Comparison of ENCODE assay signal across 8 cellular contexts in the genomic region with DNA sequence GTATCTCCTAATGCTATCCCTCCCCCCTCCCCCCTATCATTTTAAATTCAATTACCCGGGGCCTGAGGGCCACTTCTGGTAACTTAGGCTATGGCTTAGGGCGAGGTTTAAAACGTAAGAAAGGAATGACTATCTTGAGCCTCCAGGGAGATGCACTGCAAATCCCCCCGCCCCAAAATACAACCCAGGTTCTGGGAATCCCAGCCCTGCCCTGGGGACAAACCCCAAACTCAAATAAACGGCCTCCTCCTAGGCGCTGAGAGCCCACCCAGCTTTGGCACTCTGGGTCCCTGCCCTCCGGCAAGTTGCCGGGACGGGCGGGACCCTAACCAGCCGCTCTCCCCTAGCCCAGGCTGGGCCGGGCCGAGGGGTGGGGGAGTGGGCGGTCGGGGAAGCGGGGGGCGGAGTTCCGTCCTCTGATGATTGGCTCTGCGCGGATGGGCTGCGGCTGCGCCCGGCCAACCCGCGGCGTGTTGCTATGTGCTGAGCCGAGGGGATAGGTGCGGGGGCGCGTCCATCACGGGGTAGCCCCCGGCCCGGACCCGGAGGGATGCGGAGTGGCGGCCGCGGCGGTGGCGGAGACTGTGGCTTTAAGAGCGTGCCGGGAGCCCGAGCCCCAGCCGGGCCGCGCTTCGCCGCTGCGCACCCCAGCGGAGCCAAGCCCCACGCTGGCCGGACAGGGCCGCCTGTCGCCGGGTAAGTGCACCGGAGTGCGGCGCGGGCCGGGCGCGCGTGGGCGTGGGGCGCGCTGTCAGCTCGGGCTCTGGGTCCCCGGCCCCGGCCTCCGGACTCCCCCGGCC. TPM values are rescaled to one million over a fixed set of nuclear protein-coding genes. Genes with fewer than 3 reads are reported as not detected.
DNase-seq lines count a peak whose midpoint lies in the region; TF ChIP-seq lines count a peak whose summit lies in the region.

A gene with protein sequence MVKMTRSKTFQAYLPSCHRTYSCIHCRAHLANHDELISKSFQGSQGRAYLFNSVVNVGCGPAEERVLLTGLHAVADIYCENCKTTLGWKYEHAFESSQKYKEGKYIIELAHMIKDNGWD (plus strand): TSS at position 527 of the 800 bp plus-strand sequence. CDS start 21,755 bp downstream, outside the sequence.

- CTCF ChIA-PET in HEK293 (lab: Yijun Ruan, JAX) = interaction anchor here (2.7 kb wide), 1 partner anchor 108 kb away, joined by 10 read pairs; no protein-coding TSS in a partner anchor

- TF ChIP-seq CTCF in HEK293 (tag by site-specific recombination; IDR thresholded peaks at IDR 0.05) (no peak), neural progenitor cell (IDR thresholded peaks at IDR 0.05) (no peak), stomach (IDR thresholded peaks at IDR 0.05) (no peak)

- H3K36me3 ChIP-seq in HEK293 (ENCODE audit: control insufficient read depth in 2 of 2, insufficient read depth in 1 of 2, low read length in 2 of 2) (no peaks in the 10 kb centered on the region), SJSA1 (peaks cover 8% of the 10 kb centered on the region), neural progenitor cell (no peaks in the 10 kb centered on the region), stomach (no peaks in the 10 kb centered on the region)

- H3K27ac Mint-ChIP-seq in neural progenitor cell = peak within 1 kb of the TSS; percentile 75

- peak within 1 kb of the TSS; percentile 21 for H2AFZ ChIP-seq in neural progenitor cell (replicated peaks)

- POLR2A ChIA-PET in HEK293 (lab: Yijun Ruan, JAX) = interaction anchor here (0.6 kb wide), 1 partner anchor 78 kb away, joined by 3 read pairs; no protein-coding TSS in a partner anchor

- peaks cover 44% of the 10 kb centered on the region for H3K79me2 ChIP-seq in neural progenitor cell (ENCODE audit: low read depth)

- H3K9me3 ChIP-seq in HEK293 (ENCODE audit: control insufficient read depth, insufficient read depth, low read depth, low read length) (no peaks in the 10 kb centered on the region), SJSA1 (replicated peaks) (no peaks in the 10 kb centered on the region), neural progenitor cell (ENCODE audit: low read depth) (no peaks in the 10 kb centered on the region), stomach (no peaks in the 10 kb centered on the region)

- peak within 1 kb of the TSS; percentile 42 for H3K9ac ChIP-seq in neural progenitor cell

- 0 to 1% (median 0%) methylated on average over 36 to 71 of the region's 71 CpGs for WGBS in stomach, 5 donors

- peaks cover 45% of the 10 kb centered on the region for H4K20me1 ChIP-seq in neural progenitor cell (ENCODE audit: low read depth)

- DNase-seq in ELR (ENCODE audit: low read depth) (peak; percentile 95), NAMALWA (ENCODE audit: low spot score) (peak; percentile 93), SJSA1 (ENCODE audit: low read depth in 1 of 2, low spot score in 2 of 2) (peak; percentile 83 to 98), foreskin melanocyte (peak; percentile 74), neural progenitor cell (ENCODE audit: low spot score) (peak; percentile 99), stomach (peak; percentile 97)
- DNase-seq in activated naive CD4-positive, alpha-beta T cell treated with Interleukin-2 at 50 U/mL for 16 hours = peak; percentile 90

- TF ChIP-seq POLR2A in stomach (IDR thresholded peaks at IDR 0.05) = no peak

- peak within 1 kb of the TSS; percentile 78; the same call in 1 of the 2 replicates for H3K27ac ChIP-seq in HEK293 (ENCODE audit: extremely low read depth, low read depth, low read length)
- H3K27ac ChIP-seq in SJSA1 = peak within 1 kb of the TSS; percentile 8
- no peak within 1 kb of the TSS for H3K27ac ChIP-seq in neural progenitor cell
- H3K27ac ChIP-seq in stomach = peak within 1 kb of the TSS; percentile 89 to 99 (median 96)

- intact Hi-C loops in stomach (cut with DNase I; ENCODE audit: low total_unique reads) = no loop called here

- H3K27me3 Mint-ChIP-seq in neural progenitor cell (ENCODE audit: insufficient read depth, low read depth) = peaks cover 4% of the 10 kb centered on the region

- peak within 1 kb of the TSS; percentile 95 for H3K4me3 Mint-ChIP-seq in neural progenitor cell

- TF ChIP-seq EP300 in stomach (IDR thresholded peaks at IDR 0.05) = no peak

- peaks cover 49% of the 10 kb centered on the region for H3K4me1 Mint-ChIP-seq in neural progenitor cell

- peaks cover 25% of the 10 kb centered on the region for H3K4me1 ChIP-seq in HEK293 (ENCODE audit: control insufficient read depth, insufficient read depth, low read length)
- H3K4me1 ChIP-seq in SJSA1 (replicated peaks) = peaks cover 64% of the 10 kb centered on the region
- H3K4me1 ChIP-seq in neural progenitor cell = peaks cover 48% of the 10 kb centered on the region
- H3K4me1 ChIP-seq in stomach = peaks cover 51 to 80% (median 68%) of the 10 kb centered on the region in 4 donors

- H3K27me3 ChIP-seq in SJSA1 (replicated peaks) (no peaks in the 10 kb centered on the region), neural progenitor cell (peaks cover 19% of the 10 kb centered on the region), stomach (no peaks in the 10 kb centered on the region)

- no peaks in the 10 kb centered on the region for H3K9me3 Mint-ChIP-seq in neural progenitor cell

- H3K4me2 ChIP-seq in neural progenitor cell = peak within 1 kb of the TSS; percentile 84

- H3K4me3 ChIP-seq in HEK293 (ENCODE audit: low read depth, low read length) = peak within 1 kb of the TSS; percentile 81
- H3K4me3 ChIP-seq in SJSA1 = peak within 1 kb of the TSS; percentile 98
- H3K4me3 ChIP-seq in neural progenitor cell = peak within 1 kb of the TSS; percentile 79
- H3K4me3 ChIP-seq in stomach = peak within 1 kb of the TSS; percentile 90 to 100 (median 96)

- H3F3A ChIP-seq in neural progenitor cell (ENCODE audit: low read depth) = peaks cover 42% of the 10 kb centered on the region

- H3K36me3 Mint-ChIP-seq in neural progenitor cell = no peaks in the 10 kb centered on the region

TF ChIP-seq in HEK293, 187 proteins besides CTCF, POLR2A, EP300 and RAD21 (continues in another document):
- TF ChIP-seq ZNF394 (tag by site-specific recombination; IDR thresholded peaks at IDR 0.05; ENCODE audit: borderline replicate concordance) (no peak), ZNF514 (tag by site-specific recombination; IDR thresholded peaks at IDR 0.05) (no peak), ZSCAN30 (tag by site-specific recombination; IDR thresholded peaks at IDR 0.05) (0 out of 2 replicates have a peak, but pooled peaks have one; percentile 13)
- TF ChIP-seq, protein P1, sequence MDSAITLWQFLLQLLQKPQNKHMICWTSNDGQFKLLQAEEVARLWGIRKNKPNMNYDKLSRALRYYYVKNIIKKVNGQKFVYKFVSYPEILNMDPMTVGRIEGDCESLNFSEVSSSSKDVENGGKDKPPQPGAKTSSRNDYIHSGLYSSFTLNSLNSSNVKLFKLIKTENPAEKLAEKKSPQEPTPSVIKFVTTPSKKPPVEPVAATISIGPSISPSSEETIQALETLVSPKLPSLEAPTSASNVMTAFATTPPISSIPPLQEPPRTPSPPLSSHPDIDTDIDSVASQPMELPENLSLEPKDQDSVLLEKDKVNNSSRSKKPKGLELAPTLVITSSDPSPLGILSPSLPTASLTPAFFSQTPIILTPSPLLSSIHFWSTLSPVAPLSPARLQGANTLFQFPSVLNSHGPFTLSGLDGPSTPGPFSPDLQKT (IDR thresholded peaks at IDR 0.05; ENCODE audit: borderline replicate concordance, low read depth, low read length) = no peak
- TF ChIP-seq, protein P2, sequence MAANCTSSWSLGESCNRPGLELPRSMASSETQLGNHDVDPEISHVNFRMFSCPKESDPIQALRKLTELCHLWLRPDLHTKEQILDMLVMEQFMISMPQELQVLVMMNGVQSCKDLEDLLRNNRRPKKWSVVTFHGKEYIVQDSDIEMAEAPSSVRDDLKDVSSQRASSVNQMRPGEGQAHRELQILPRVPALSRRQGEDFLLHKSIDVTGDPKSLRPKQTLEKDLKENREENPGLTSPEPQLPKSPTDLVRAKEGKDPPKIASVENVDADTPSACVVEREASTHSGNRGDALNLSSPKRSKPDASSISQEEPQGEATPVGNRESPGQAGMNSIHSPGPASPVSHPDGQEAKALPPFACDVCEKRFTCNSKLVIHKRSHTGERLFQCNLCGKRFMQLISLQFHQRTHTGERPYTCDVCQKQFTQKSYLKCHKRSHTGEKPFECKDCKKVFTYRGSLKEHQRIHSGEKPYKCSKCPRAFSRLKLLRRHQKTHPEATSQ (tag by site-specific recombination; IDR thresholded peaks at IDR 0.05) = no peak
- TF ChIP-seq, protein P3, sequence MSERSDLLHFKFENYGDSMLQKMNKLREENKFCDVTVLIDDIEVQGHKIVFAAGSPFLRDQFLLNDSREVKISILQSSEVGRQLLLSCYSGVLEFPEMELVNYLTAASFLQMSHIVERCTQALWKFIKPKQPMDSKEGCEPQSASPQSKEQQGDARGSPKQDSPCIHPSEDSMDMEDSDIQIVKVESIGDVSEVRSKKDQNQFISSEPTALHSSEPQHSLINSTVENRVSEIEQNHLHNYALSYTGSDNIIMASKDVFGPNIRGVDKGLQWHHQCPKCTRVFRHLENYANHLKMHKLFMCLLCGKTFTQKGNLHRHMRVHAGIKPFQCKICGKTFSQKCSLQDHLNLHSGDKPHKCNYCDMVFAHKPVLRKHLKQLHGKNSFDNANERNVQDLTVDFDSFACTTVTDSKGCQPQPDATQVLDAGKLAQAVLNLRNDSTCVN (tag by site-specific recombination; optimal IDR thresholded peaks at IDR 0.05) = peak; percentile 60
- TF ChIP-seq, protein P4, sequence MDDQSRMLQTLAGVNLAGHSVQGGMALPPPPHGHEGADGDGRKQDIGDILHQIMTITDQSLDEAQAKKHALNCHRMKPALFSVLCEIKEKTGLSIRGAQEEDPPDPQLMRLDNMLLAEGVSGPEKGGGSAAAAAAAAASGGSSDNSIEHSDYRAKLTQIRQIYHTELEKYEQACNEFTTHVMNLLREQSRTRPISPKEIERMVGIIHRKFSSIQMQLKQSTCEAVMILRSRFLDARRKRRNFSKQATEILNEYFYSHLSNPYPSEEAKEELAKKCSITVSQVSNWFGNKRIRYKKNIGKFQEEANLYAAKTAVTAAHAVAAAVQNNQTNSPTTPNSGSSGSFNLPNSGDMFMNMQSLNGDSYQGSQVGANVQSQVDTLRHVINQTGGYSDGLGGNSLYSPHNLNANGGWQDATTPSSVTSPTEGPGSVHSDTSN (CRISPR knock-in tag; IDR thresholded peaks at IDR 0.05) = peak; percentile 99

RNA-seq across cellular contexts. Expression of the gene that starts here (rescaled TPM):
- total RNA-seq in SJSA1 (2014; rRNA removed; shearing (Covaris generic)) = 4.2 and 4.4 TPM in 2 replicates
- 21.4 and 38.0 TPM in 2 replicates for total RNA-seq in neural progenitor cell (ENCODE audit: low replicate concordance)
- 10 to 100 TPM; 22.2 to 60.8 (median 37.8) TPM for total RNA-seq in stomach
- polyA plus RNA-seq in stomach = 10 to 100 TPM in 1 of 3 donors, 1 to 10 TPM in 2; 4.4 to 10.4 (median 9.0) TPM
